In the genomic region with DNA sequence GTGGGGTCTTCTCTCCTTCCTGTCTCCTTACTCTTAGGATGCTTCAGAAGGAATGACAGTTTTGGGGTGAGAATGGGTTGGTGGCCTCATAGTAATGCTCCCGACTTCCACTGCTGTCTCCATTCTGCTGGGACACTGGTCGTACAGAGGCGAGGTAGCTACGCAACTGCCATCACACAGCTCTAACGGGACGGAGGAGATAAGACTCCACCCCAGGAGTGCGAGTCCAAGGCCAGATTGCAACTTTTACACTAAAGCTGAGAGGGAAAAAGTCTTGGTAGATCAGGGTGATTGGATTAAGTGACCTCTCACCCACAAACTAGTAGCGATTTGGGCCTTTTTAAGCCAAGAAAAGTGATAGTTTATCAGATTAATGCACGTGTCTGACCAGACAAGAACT, we compare ENCODE assay signal across 17 cellular contexts. TPM values are rescaled to one million over a fixed set of nuclear protein-coding genes. Genes with fewer than 3 reads are reported as not detected.
DNase-seq lines count a peak whose midpoint lies in the region; ATAC-seq, FAIRE-seq and TF ChIP-seq lines count a peak whose summit lies in the region.
"Had no signal": no experiment of that assay in that cellular context is flagged by ENCODE, and none has a peak within 500 bp of the region (broad histone marks: within the 10 kb centered on the region; RNA-seq: fewer than 3 reads in every experiment).

No MANE protein-coding gene starts in this region.

- no TSS peak for BruUV-seq in K562 (replicated peaks; lab: Mats Ljungman, UMichigan)

- H3K27me3 Mint-ChIP-seq in nephron (ENCODE audit: low read depth): peaks cover 49% of the 10 kb centered on the region

- no peaks in the 10 kb centered on the region for H3K9me3 Mint-ChIP-seq in nephron
- H3K9me3 Mint-ChIP-seq: CD4-positive, CD25-positive, alpha-beta regulatory T cell; CD8-positive, alpha-beta T cell had no signal

- DNase-seq in K562 (ENCODE audit: extremely low read depth in 1 of 4, low spot score in 3 of 4): no peak
- DNase-seq in neuronal stem cell (ENCODE audit: low spot score): no peak
- DNase-seq in lower leg skin (ENCODE audit: low spot score in 2 of 2): no peak
- DNase-seq in central memory CD4-positive, alpha-beta T cell: no peak
- DNase-seq: Caco-2; CD4-positive, CD25-positive, alpha-beta regulatory T cell; CD8-positive, alpha-beta T cell; DND-41; GOT3; H7; HCEC 1CT had no signal

- H3K4me1 ChIP-seq in K562 (replicated peaks in 1 of 2; ENCODE audit: control insufficient read depth in 2 of 2, insufficient read depth in 2 of 2, low read length in 2 of 2) (peaks cover 0 to 8% of the 10 kb centered on the region in 2 experiments; a peak in 2 of 5 replicates), neuronal stem cell (ENCODE audit: control insufficient read depth in 2 of 2, insufficient read depth in 1 of 2, low read depth in 1 of 2, low read length in 2 of 2) (peaks cover 0 to 6% of the 10 kb centered on the region in 2 donors)

- no peak for TF ChIP-seq POLR2A in K562 (conservative IDR thresholded peaks at IDR 0.05)
- TF ChIP-seq POLR2A in lower leg skin (IDR thresholded peaks at IDR 0.05): no peak

- H3K79me1 ChIP-seq in neuronal stem cell (ENCODE audit: low read depth, low read length): peaks cover 2% of the 10 kb centered on the region

- H3K36me3 Mint-ChIP-seq in nephron (ENCODE audit: low read depth): no peaks in the 10 kb centered on the region
- H3K36me3 Mint-ChIP-seq: CD4-positive, CD25-positive, alpha-beta regulatory T cell; CD8-positive, alpha-beta T cell had no signal

- H2BK15ac ChIP-seq in neuronal stem cell (ENCODE audit: low read length): no peak overlapping the region

- H3K9me1 ChIP-seq in K562 (ENCODE audit: control insufficient read depth, insufficient read depth, low read length): no peaks in the 10 kb centered on the region

- H3K27me3 ChIP-seq in K562 (ENCODE audit: control insufficient read depth in 2 of 2, insufficient read depth in 2 of 2, low read length in 2 of 2): peaks cover 21 to 37% of the 10 kb centered on the region in 2 experiments
- H3K27me3 ChIP-seq in neuronal stem cell (ENCODE audit: control insufficient read depth in 3 of 3, insufficient read depth in 3 of 3, low read depth in 1 of 3, low read length in 3 of 3): peaks cover 22 to 58% (median 45%) of the 10 kb centered on the region in 3 experiments

- H3K9me3 ChIP-seq in K562 (replicated peaks; ENCODE audit: control insufficient read depth, insufficient read depth, low read depth, low read length) (no peaks in the 10 kb centered on the region), neuronal stem cell (replicated peaks in 1 of 2; ENCODE audit: control insufficient read depth in 2 of 2, insufficient read depth in 1 of 2, low read depth in 1 of 2, low read length in 2 of 2) (no peaks in the 10 kb centered on the region)
- H3K9me3 ChIP-seq: Caco-2 had no signal

- in situ Hi-C loops in K562 (cut with MboI): no loop called here

- H2BK12ac ChIP-seq in neuronal stem cell (ENCODE audit: low read length): no peak overlapping the region

- H3K36me3 ChIP-seq in K562 (ENCODE audit: control insufficient read depth, insufficient read depth, low read length) (no peaks in the 10 kb centered on the region), neuronal stem cell (replicated peaks in 1 of 2; ENCODE audit: control insufficient read depth in 2 of 2, insufficient read depth in 2 of 2, low read length in 2 of 2) (no peaks in the 10 kb centered on the region)
- H3K36me3 ChIP-seq: BLaER1 had no signal

- H3K9ac ChIP-seq in K562 (ENCODE audit: insufficient read depth in 1 of 2, low read depth in 2 of 2, low read length in 2 of 2) (peak overlapping the region in 1 of 2 experiments; percentile 30; a peak in 1 of 4 replicates), neuronal stem cell (ENCODE audit: low read depth, low read length, poor library complexity) (no peak overlapping the region)
- H3K9ac ChIP-seq: BLaER1 had no signal

- POLR2A ChIA-PET in K562 (lab: Yijun Ruan, JAX): interaction anchor here (0.6 to 1.4 kb wide), 5 partner anchors 9 to 303 kb away, joined by 3 to 5 read pairs (median 3); no protein-coding TSS in a partner anchor

- H3K27ac ChIP-seq in K562 (ENCODE audit: extremely low read depth, low read depth, low read length): no peak overlapping the region
- no peak overlapping the region for H3K27ac ChIP-seq in neuronal stem cell (replicated peaks; ENCODE audit: low read length)
- H3K27ac ChIP-seq: BLaER1, C4-2B had no signal

- H2BK120ac ChIP-seq in neuronal stem cell (ENCODE audit: low read depth, low read length): no peak overlapping the region

- peak overlapping the region; percentile 8 for H3K14ac ChIP-seq in neuronal stem cell (ENCODE audit: low read length)

- no peak overlapping the region for H3K4me2 ChIP-seq in K562 (ENCODE audit: insufficient read depth, low read length)
- no peak overlapping the region for H3K4me2 ChIP-seq in neuronal stem cell (ENCODE audit: insufficient read depth, low read length, poor library complexity, severe bottlenecking)
- H3K4me2 ChIP-seq: BLaER1 had no signal

- no peak overlapping the region for H3K4me3 ChIP-seq in K562
- no peak overlapping the region for H3K4me3 ChIP-seq in neuronal stem cell (ENCODE audit: low read length in 2 of 2)
- no peak overlapping the region for H3K4me3 ChIP-seq in lower leg skin (ENCODE audit: low read depth, poor library complexity, severe bottlenecking)
- H3K4me3 ChIP-seq: BLaER1 had no signal

- CTCF ChIA-PET in K562 (lab: Yijun Ruan, JAX; ENCODE audit: low intra/inter-chr PET ratio): no interaction called here

- no peak overlapping the region for H4K8ac ChIP-seq in neuronal stem cell (ENCODE audit: low read depth, low read length)

- no peak overlapping the region for H3K4ac ChIP-seq in neuronal stem cell (ENCODE audit: low read length)

- no peak overlapping the region for H4K91ac ChIP-seq in neuronal stem cell (ENCODE audit: low read depth, low read length, poor library complexity)

- WGBS in K562 (ENCODE audit: insufficient coverage, low coverage, missing lambda C conversion rate): 3% methylated on average over 9 of the region's 9 CpGs
- WGBS in neuronal stem cell (ENCODE audit: extremely low coverage in 2 of 2, insufficient read length in 2 of 2, insufficient replicate concordance in 1 of 2), 2 donors: no CpG with 5 or more reads among the region's 9 CpGs
- WGBS in lower leg skin, 2 donors: 87 to 88% methylated on average over 9 of the region's 9 CpGs

- H2AFZ ChIP-seq in K562 (ENCODE audit: low read depth, low read length) (no peak overlapping the region), neuronal stem cell (ENCODE audit: low read length) (no peak overlapping the region)

- H3K4me3 Mint-ChIP-seq in nephron: peak overlapping the region; percentile 15 to 48 (median 32)
- H3K4me3 Mint-ChIP-seq: CD8-positive, alpha-beta T cell had no signal

- TF ChIP-seq CTCF in K562 (IDR thresholded peaks at IDR 0.05 in 2 of 3, conservative IDR thresholded peaks at IDR 0.05 in 1 of 3; ENCODE audit: insufficient read depth in 2 of 3, low read depth in 1 of 3, low read length in 3 of 3): no peak
- no peak for TF ChIP-seq CTCF in nephron (IDR thresholded peaks at IDR 0.05; ENCODE audit: unreplicated experiment in 3 of 3)
- TF ChIP-seq CTCF in lower leg skin (IDR thresholded peaks at IDR 0.05): no peak

- H2BK5ac ChIP-seq in neuronal stem cell (ENCODE audit: low read length): no peak overlapping the region

- no peaks in the 10 kb centered on the region for H3K79me2 ChIP-seq in K562 (ENCODE audit: control insufficient read depth, insufficient read depth, low read length)

- no peaks in the 10 kb centered on the region for H4K20me1 ChIP-seq in K562 (replicated peaks; ENCODE audit: control insufficient read depth, insufficient read depth, low read length)

- no peak overlapping the region for H3K23ac ChIP-seq in neuronal stem cell (ENCODE audit: low read depth, low read length, poor library complexity)

- H3K4me1 Mint-ChIP-seq in nephron: peaks cover 10% of the 10 kb centered on the region

- no peak overlapping the region for H3K18ac ChIP-seq in neuronal stem cell (ENCODE audit: low read length)

- no peak overlapping the region for H2AK5ac ChIP-seq in neuronal stem cell (ENCODE audit: low read depth, low read length)

- no peak overlapping the region for H3K27ac Mint-ChIP-seq in nephron
- H3K27ac Mint-ChIP-seq: CD4-positive, CD25-positive, alpha-beta regulatory T cell; CD8-positive, alpha-beta T cell had no signal

- no peak for TF ChIP-seq EP300 in K562 (IDR thresholded peaks at IDR 0.05; ENCODE audit: low read length)

- no peak for TF ChIP-seq RAD21 in K562 (CRISPR knock-in tag; conservative IDR thresholded peaks at IDR 0.05 in 1 of 2, IDR thresholded peaks at IDR 0.05 in 1 of 2)

- no peak for FAIRE-seq in K562 (lab: Jason Lieb, UNC)
- FAIRE-seq: G401.6, GM12892 had no signal

- intact Hi-C loops in K562 (cut with micrococcal nuclease): loop anchor here (1.0 kb wide), 1 partner anchor 35 kb away; no protein-coding TSS in a partner anchor
- intact Hi-C loops in lower leg skin (cut with DNase I; ENCODE audit: low total_unique reads): no loop called here

- ATAC-seq in K562 (peak; percentile 59), HG02763 (IDR thresholded peaks at IDR 0.05; ENCODE audit: unreplicated experiment) (no peak)
- ATAC-seq: CD8-positive, alpha-beta T cell had no signal

RNA-seq across cellular contexts. Expression of a gene that starts 1.8 kb away (rescaled TPM):
- total RNA-seq in K562 (2011; cell fraction: chromatin; rRNA removed; ENCODE audit: low replicate concordance): not detected in 2 replicates
- not detected in 2 replicates for total RNA-seq in K562 (2011; cell fraction: nucleolus; rRNA removed)
- total RNA-seq in K562 (2011; cell fraction: nucleoplasm; rRNA removed): not detected in 2 replicates
- total RNA-seq in K562 (2014; rRNA removed) (not detected in 2 replicates), K562 (2014; rRNA removed; fragmentation: Illumina TruSeq; extraction: Trizol) (not detected in 2 replicates), K562 (2015; rRNA removed; fragmentation: Illumina TruSeq; extraction: Trizol) (not detected in 2 replicates), K562 (2021) (not detected in 2 replicates), lower leg skin (not detected)
- polyA plus RNA-seq in K562 (2011; rRNA removed) (not detected in 2 replicates), K562 (2014; fragmentation: Illumina TruSeq; extraction: Trizol) (not detected in 2 replicates), K562 (2014; fragmentation: Nextera tagmentation; extraction: Ambion mirVana) (not detected), K562 (2014; rRNA removed) (not detected in 2 replicates)
- not detected in 2 replicates for polyA plus RNA-seq in K562 (2011; cell fraction: cytosol; rRNA removed)
- polyA plus RNA-seq in K562 (2011; cell fraction: nucleus; rRNA removed): not detected in 2 replicates
- 0.06 TPM in 1 of 2 replicates, not detected in the other for polyA plus RNA-seq in K562 (2012)
- polyA minus RNA-seq in K562 (2011; rRNA and poly(A)+ RNA removed): not detected in 2 replicates
- polyA minus RNA-seq in K562 (2011; cell fraction: cytosol; rRNA and poly(A)+ RNA removed): not detected in 2 replicates
- not detected in 2 replicates for polyA minus RNA-seq in K562 (2011; cell fraction: nucleus; rRNA and poly(A)+ RNA removed)
- polyA plus RNA-seq in neuronal stem cell (2013, experiment 1 of 2): 0.17 TPM
- 0.19 TPM for polyA plus RNA-seq in neuronal stem cell (2013, experiment 2 of 2)
- total RNA-seq: CD4-positive, CD25-positive, alpha-beta regulatory T cell; CD8-positive, alpha-beta T cell had no signal
- polyA plus RNA-seq: CD4-positive, CD25-positive, alpha-beta regulatory T cell had no signal

RNA-seq across cellular contexts. Expression of a gene that starts 32.4 kb away (rescaled TPM):
- total RNA-seq in K562 (2011; cell fraction: chromatin; rRNA removed; ENCODE audit: low replicate concordance): 89.6 and 170 TPM in 2 replicates
- total RNA-seq in K562 (2011; cell fraction: nucleolus; rRNA removed): 65.9 and 78.2 TPM in 2 replicates
- 150 and 228 TPM in 2 replicates for total RNA-seq in K562 (2011; cell fraction: nucleoplasm; rRNA removed)
- 59.5 and 63.1 TPM in 2 replicates for total RNA-seq in K562 (2014; rRNA removed)
- total RNA-seq in K562 (2014; rRNA removed; fragmentation: Illumina TruSeq; extraction: Trizol): 67.1 and 75.7 TPM in 2 replicates
- 50.1 and 54.4 TPM in 2 replicates for total RNA-seq in K562 (2015; rRNA removed; fragmentation: Illumina TruSeq; extraction: Trizol)
- 68.7 and 81.0 TPM in 2 replicates for total RNA-seq in K562 (2021)
- polyA plus RNA-seq in K562 (2011; rRNA removed): 129 and 140 TPM in 2 replicates
- polyA plus RNA-seq in K562 (2011; cell fraction: cytosol; rRNA removed): 67.3 and 111 TPM in 2 replicates
- 110 and 178 TPM in 2 replicates for polyA plus RNA-seq in K562 (2011; cell fraction: nucleus; rRNA removed)
- 76.9 and 85.8 TPM in 2 replicates for polyA plus RNA-seq in K562 (2012)
- 80.1 and 81.5 TPM in 2 replicates for polyA plus RNA-seq in K562 (2014; fragmentation: Illumina TruSeq; extraction: Trizol)
- 10 to 100 TPM; 73.0 to 74.6 TPM for polyA plus RNA-seq in K562 (2014; fragmentation: Nextera tagmentation; extraction: Ambion mirVana)
- 106 and 111 TPM in 2 replicates for polyA plus RNA-seq in K562 (2014; rRNA removed)
- 64.9 and 66.3 TPM in 2 replicates for polyA minus RNA-seq in K562 (2011; rRNA and poly(A)+ RNA removed)
- polyA minus RNA-seq in K562 (2011; cell fraction: cytosol; rRNA and poly(A)+ RNA removed): 18.2 and 18.4 TPM in 2 replicates
- 37.4 and 67.9 TPM in 2 replicates for polyA minus RNA-seq in K562 (2011; cell fraction: nucleus; rRNA and poly(A)+ RNA removed)
- 48.2 TPM for polyA plus RNA-seq in neuronal stem cell (2013, experiment 1 of 2)
- 48.4 TPM for polyA plus RNA-seq in neuronal stem cell (2013, experiment 2 of 2)
- total RNA-seq in lower leg skin: 10 to 100 TPM; 23.6 to 42.9 (median 31.9) TPM
